ENCODE assay signal across 1 cellular context in genomic region chr1:58496042-58496441, GRCh38.
TF ChIP-seq lines count a peak whose summit lies in the region.

No MANE protein-coding gene starts in this region.

TF ChIP-seq in WTC11, 78 proteins besides CTCF, POLR2A, EP300 and RAD21 (continued from another document):
- no peak for TF ChIP-seq AFF4 (CRISPR knock-in tag; IDR thresholded peaks at IDR 0.05; ENCODE audit: borderline replicate concordance)
- no peak for TF ChIP-seq MLX (CRISPR knock-in tag; IDR thresholded peaks at IDR 0.05)
- TF ChIP-seq ZNF317 (CRISPR knock-in tag; IDR thresholded peaks at IDR 0.05; ENCODE audit: borderline replicate concordance, low read depth), result no peak
- TF ChIP-seq PRRX2 (CRISPR knock-in tag; IDR thresholded peaks at IDR 0.05), result no peak
- TF ChIP-seq ZBTB21 (CRISPR knock-in tag; IDR thresholded peaks at IDR 0.05; ENCODE audit: borderline replicate concordance), result no peak
- TF ChIP-seq MYBL2 (CRISPR knock-in tag; IDR thresholded peaks at IDR 0.05), result no peak
- no peak for TF ChIP-seq ZNF396 (CRISPR knock-in tag; IDR thresholded peaks at IDR 0.05; ENCODE audit: borderline replicate concordance)
